ENCODE assay signal across 14 cellular contexts in the genomic region with DNA sequence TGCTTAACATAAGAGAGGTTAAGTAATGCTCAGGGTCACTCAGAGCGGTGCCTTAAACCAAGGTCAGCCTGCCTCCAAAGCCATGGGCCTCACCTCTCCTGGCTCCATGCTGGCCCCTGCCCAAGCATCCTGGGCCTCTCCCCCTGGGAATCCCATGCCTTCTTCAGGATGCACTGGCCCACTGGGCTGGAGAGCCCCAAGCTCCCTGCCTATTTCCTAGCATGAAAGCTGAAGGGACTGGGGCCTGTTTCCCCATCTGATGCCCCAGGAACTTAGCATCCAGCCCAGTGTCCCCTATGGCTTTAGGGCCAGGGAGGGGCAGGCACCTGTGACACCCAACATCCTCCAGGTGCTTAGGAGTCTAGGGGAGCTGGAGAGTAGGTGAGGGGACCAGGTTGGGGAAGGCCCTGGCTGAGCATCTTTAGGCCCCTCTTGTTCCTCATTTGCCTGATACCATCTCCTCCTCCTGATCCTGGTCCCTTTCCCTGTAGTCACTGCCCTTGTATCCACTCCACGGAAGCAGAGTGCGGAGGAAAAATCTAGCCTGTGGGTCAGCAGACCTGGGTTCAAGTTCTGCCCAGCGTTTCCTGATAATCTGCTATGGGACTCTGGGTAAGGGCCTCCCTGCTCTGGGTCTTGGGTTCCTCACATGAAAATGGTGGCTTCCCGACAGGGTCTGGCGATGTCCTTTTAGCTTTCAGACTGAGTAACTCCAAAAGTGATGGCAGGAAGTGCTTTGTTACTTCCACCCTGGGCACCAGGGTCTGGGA. TPM values are rescaled to one million over a fixed set of nuclear protein-coding genes. Genes with fewer than 3 reads are reported as not detected.
DNase-seq lines count a peak whose midpoint lies in the region; TF ChIP-seq lines count a peak whose summit lies in the region.
"Had no signal": no experiment of that assay in that cellular context is flagged by ENCODE, and none has a peak within 500 bp of the region (broad histone marks: within the 10 kb centered on the region; RNA-seq: fewer than 3 reads in every experiment).

No MANE protein-coding gene starts in this region.

- H3K9ac ChIP-seq in mesendoderm (ENCODE audit: low read length), result no peak overlapping the region

- no peak overlapping the region for H2BK120ac ChIP-seq in mesendoderm (ENCODE audit: low read depth, low read length)

- H3K4me3 ChIP-seq in brain microvascular endothelial cell (ENCODE audit: low read depth, low read length) (no peak overlapping the region), mesendoderm (ENCODE audit: low read length) (no peak overlapping the region), thyroid gland (replicated peaks in 1 of 3) (no peak overlapping the region)

- no CpG with 5 or more reads among the region's 6 CpGs for WGBS in mesendoderm (ENCODE audit: extremely low coverage, insufficient coverage, low lambda C conversion rate)
- WGBS in thyroid gland, 2 donors, result 90 to 96% methylated on average over 6 of the region's 6 CpGs

- H3K79me2 ChIP-seq in mesendoderm (ENCODE audit: control insufficient read depth, insufficient read depth, low read length), result peaks cover 1% of the 10 kb centered on the region

- H3K4me1 ChIP-seq in mesendoderm (ENCODE audit: control insufficient read depth, low read depth, low read length) (no peaks in the 10 kb centered on the region), thyroid gland (peaks cover 5 to 23% of the 10 kb centered on the region in 2 donors)

- H3K27me3 ChIP-seq in brain microvascular endothelial cell (replicated peaks) (no peaks in the 10 kb centered on the region), mesendoderm (ENCODE audit: insufficient read depth, low read length, poor library complexity) (no peaks in the 10 kb centered on the region), thyroid gland (no peaks in the 10 kb centered on the region)

- DNase-seq in NCI-H2171 treated with DMSO at 0.1 percent for 48 hours (lab: John Stamatoyannopoulos, UW) (peak; percentile 57), NCI-H2171 (lab: John Stamatoyannopoulos, UW) (no peak), brain microvascular endothelial cell (no peak), mesendoderm (no peak), thyroid gland (no peak), HPDE6-E6E7 (ENCODE audit: extremely low spot score) (no peak), GDM1 (lab: John Stamatoyannopoulos, UW) (no peak), SHP77 (lab: John Stamatoyannopoulos, UW) (no peak)
- DNase-seq: activated B cell treated with CpG ODN at 0.5 μM for 24 hours; DND-41; KBM-7; NCI-H345; stimulated activated naive B cell treated with anti-CD40 and anti-IgM and Interleukin-4, amounts not matched to agents 10 μg/mL and 1 μg/mL and 100 μg/mL, for 72 hours had no signal

- H2AK5ac ChIP-seq in mesendoderm (ENCODE audit: low read length), result no peak overlapping the region

- no peak overlapping the region for H4K5ac ChIP-seq in mesendoderm (ENCODE audit: low read length)

- no peak overlapping the region for H3K56ac ChIP-seq in mesendoderm (ENCODE audit: low read length)

- H3K18ac ChIP-seq in mesendoderm (ENCODE audit: low read length), result no peak overlapping the region

- H3K36me3 ChIP-seq in brain microvascular endothelial cell (replicated peaks), result peaks cover 2% of the 10 kb centered on the region
- no peaks in the 10 kb centered on the region for H3K36me3 ChIP-seq in mesendoderm (ENCODE audit: control insufficient read depth, insufficient read depth, low read length)
- peaks cover 0 to 5% of the 10 kb centered on the region in 2 donors for H3K36me3 ChIP-seq in thyroid gland

- intact Hi-C loops in thyroid gland (cut with DNase I), result no loop called here

- no peak for TF ChIP-seq POLR2A in thyroid gland (IDR thresholded peaks at IDR 0.05)

- H3K9me3 ChIP-seq in thyroid gland, result no peaks in the 10 kb centered on the region

- no peak overlapping the region for H2BK5ac ChIP-seq in mesendoderm (ENCODE audit: low read length)

- TF ChIP-seq CTCF in brain microvascular endothelial cell (IDR thresholded peaks at IDR 0.05; ENCODE audit: low read depth, low read length, missing control alignments) (no peak), thyroid gland (IDR thresholded peaks at IDR 0.05) (no peak)

- no peak overlapping the region for H2BK15ac ChIP-seq in mesendoderm (replicated peaks; ENCODE audit: low read depth)

- peak overlapping the region; percentile 79 for H3K27ac ChIP-seq in brain microvascular endothelial cell
- peak overlapping the region; percentile 6 for H3K27ac ChIP-seq in mesendoderm (ENCODE audit: low read depth, low read length)
- peak overlapping the region in 2 of 3 donors; percentile 18 to 62 for H3K27ac ChIP-seq in thyroid gland
- H3K27ac ChIP-seq: 22Rv1 had no signal

- H3K4ac ChIP-seq in mesendoderm (ENCODE audit: low read depth, low read length), result no peak overlapping the region

- H3K79me1 ChIP-seq in mesendoderm (ENCODE audit: low read length), result peaks cover 4% of the 10 kb centered on the region

- no peak overlapping the region for H3K4me2 ChIP-seq in mesendoderm (ENCODE audit: low read length)

- in situ Hi-C loops in brain microvascular endothelial cell (cut with HindIII; ENCODE audit: low pct_ligation_motif_present, low sequenced_read_pairs), result no loop called here

- H3K23ac ChIP-seq in mesendoderm (ENCODE audit: low read length), result no peak overlapping the region

- H4K8ac ChIP-seq in mesendoderm (ENCODE audit: low read depth, low read length), result no peak overlapping the region

RNA-seq across cellular contexts. Expression of a gene that starts 28.6 kb away (rescaled TPM):
- polyA plus RNA-seq in mesendoderm (2013, experiment 1 of 2), result 14.7 TPM
- polyA plus RNA-seq in mesendoderm (2013, experiment 2 of 2), result 14.6 TPM
- 10 to 100 TPM; 29.7 to 66.7 (median 37.9) TPM for total RNA-seq in thyroid gland

RNA-seq across cellular contexts. Expression of a gene that starts 49.9 kb away (rescaled TPM):
- polyA plus RNA-seq in mesendoderm (2013, experiment 1 of 2), result 0.13 TPM
- 0.15 TPM for polyA plus RNA-seq in mesendoderm (2013, experiment 2 of 2)
- 1 to 10 TPM in 3 of 4 donors, under 1 TPM in 1; 0.40 to 2.5 (median 1.8) TPM for total RNA-seq in thyroid gland

Comparison
In these comparisons a context has a peak if more than half of its experiments do, and no peak if none do; other contexts are left out.
1. H3K27ac ChIP-seq: peak in every context shown above with its lines; median percentile 79 in brain microvascular endothelial cell; 40 in thyroid gland; 6 in mesendoderm.